ENCODE assay signal across 29 cellular contexts in the genomic region with DNA sequence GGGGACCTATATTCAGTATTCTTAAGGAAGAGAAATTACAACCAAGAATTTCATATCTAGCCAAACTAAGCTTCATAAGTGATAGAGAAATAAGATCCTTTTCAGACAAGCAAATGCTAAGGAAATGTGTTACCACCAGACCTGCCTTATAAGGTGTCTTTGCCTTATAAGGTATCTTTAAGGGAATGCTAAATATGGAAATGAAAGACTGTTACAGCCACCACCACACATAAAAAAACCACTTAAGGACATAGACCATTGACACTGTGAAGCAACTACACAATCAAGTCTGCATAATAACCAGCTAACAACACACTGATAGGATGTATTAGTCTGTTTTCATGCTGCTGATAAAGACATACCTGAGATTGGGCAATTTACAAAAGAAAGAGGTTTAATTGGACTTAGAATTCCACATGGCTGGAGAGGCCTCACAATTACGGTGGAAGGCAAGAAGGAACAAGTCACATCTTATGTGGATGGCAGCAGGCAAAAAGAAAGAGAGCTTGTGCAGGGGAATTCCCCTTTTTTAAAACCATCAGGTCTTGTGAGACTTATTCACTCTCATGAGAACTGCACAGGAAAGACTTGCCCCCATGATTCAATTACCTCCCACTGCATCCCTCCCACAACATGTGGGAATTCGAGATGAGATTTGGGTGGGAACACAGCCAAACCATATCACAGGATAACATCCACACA.
A peak's percentile ranks its signal among the peaks of the same experiment; 100 is the strongest.
DNase-seq lines count a peak whose midpoint lies in the region; ATAC-seq, FAIRE-seq and TF ChIP-seq lines count a peak whose summit lies in the region.
"Had no signal": no experiment of that assay in that cellular context is flagged by ENCODE, and none has a peak within 500 bp of the region (broad histone marks: within the 10 kb centered on the region; RNA-seq: fewer than 3 reads in every experiment).

No MANE protein-coding gene starts in this region.

- no peak overlapping the region for H3K27ac ChIP-seq in brain microvascular endothelial cell
- H3K27ac ChIP-seq in keratinocyte (ENCODE audit: control insufficient read depth, insufficient read depth, low read length), result no peak overlapping the region
- H3K27ac ChIP-seq: ascending aorta, esophagus muscularis mucosa, GM23248, SJCRH30, upper lobe of left lung, WERI-Rb-1 had no signal

- no peaks in the 10 kb centered on the region for H3K36me3 ChIP-seq in brain microvascular endothelial cell (replicated peaks)
- no peaks in the 10 kb centered on the region for H3K36me3 ChIP-seq in keratinocyte (ENCODE audit: control insufficient read depth in 2 of 2, extremely low read depth in 1 of 2, insufficient read depth in 2 of 2, low read length in 2 of 2)
- H3K36me3 ChIP-seq: ascending aorta, esophagus muscularis mucosa, SJCRH30, upper lobe of left lung, WERI-Rb-1 had no signal

- H2AFZ ChIP-seq in keratinocyte (ENCODE audit: control insufficient read depth, low read length), result peak overlapping the region; percentile 58
- H2AFZ ChIP-seq: GM23248 had no signal

- H4K20me1 ChIP-seq in keratinocyte (ENCODE audit: control insufficient read depth, extremely low read depth, insufficient read depth, low read length), result no peaks in the 10 kb centered on the region

- no peaks in the 10 kb centered on the region for H3K27me3 ChIP-seq in brain microvascular endothelial cell (replicated peaks)
- no peaks in the 10 kb centered on the region for H3K27me3 ChIP-seq in keratinocyte (ENCODE audit: control insufficient read depth, extremely low read depth, insufficient read depth, low read length)
- H3K27me3 ChIP-seq: ascending aorta, esophagus muscularis mucosa, SJCRH30, upper lobe of left lung had no signal

- dilution Hi-C loops in keratinocyte (cut with MboI; ENCODE audit: extremely low pct_ligation_motif_present, low sequenced_read_pairs), result no loop called here

- H3K4me3 ChIP-seq in brain microvascular endothelial cell (ENCODE audit: low read depth, low read length), result no peak overlapping the region
- H3K4me3 ChIP-seq in keratinocyte (ENCODE audit: control insufficient read depth in 2 of 3, extremely low read depth in 1 of 3, insufficient read depth in 2 of 3, low read depth in 1 of 3, low read length in 3 of 3), result no peak overlapping the region
- H3K4me3 ChIP-seq: ascending aorta, esophagus muscularis mucosa, GM23248, SJCRH30, upper lobe of left lung had no signal

- TF ChIP-seq CTCF in brain microvascular endothelial cell (IDR thresholded peaks at IDR 0.05; ENCODE audit: low read depth, low read length, missing control alignments) (no peak), keratinocyte (optimal IDR thresholded peaks at IDR 0.05 in 1 of 3, IDR thresholded peaks at IDR 0.05 in 1 of 3, conservative IDR thresholded peaks at IDR 0.05 in 1 of 3; ENCODE audit: extremely low read depth in 1 of 3, insufficient read depth in 2 of 3, low read length in 3 of 3) (no peak)

- in situ Hi-C loops in brain microvascular endothelial cell (cut with HindIII; ENCODE audit: low pct_ligation_motif_present, low sequenced_read_pairs), result no loop called here

- no peak overlapping the region for H3K4me2 ChIP-seq in keratinocyte (ENCODE audit: control insufficient read depth, extremely low read depth, insufficient read depth, low read depth, low read length)

- H3K79me2 ChIP-seq in keratinocyte (ENCODE audit: control insufficient read depth, insufficient read depth, low read length), result no peaks in the 10 kb centered on the region

- no peak overlapping the region for H3K9ac ChIP-seq in keratinocyte (ENCODE audit: control insufficient read depth, extremely low read depth, insufficient read depth, low read length)
- H3K9ac ChIP-seq: GM23248 had no signal

- H3K4me1 ChIP-seq in keratinocyte (ENCODE audit: control insufficient read depth, extremely low read depth, insufficient read depth, low read length), result peaks cover 18% of the 10 kb centered on the region
- H3K4me1 ChIP-seq: ascending aorta, esophagus muscularis mucosa, SJCRH30, upper lobe of left lung had no signal

- DNase-seq in brain microvascular endothelial cell (peak; percentile 1), keratinocyte (ENCODE audit: low read depth, low spot score) (peak; percentile 64), DMS79 (lab: John Stamatoyannopoulos, UW) (no peak), HTR-8/SVneo (ENCODE audit: insufficient read length, low spot score) (no peak), NCI-H1092 (lab: John Stamatoyannopoulos, UW) (no peak), putamen (ENCODE audit: low spot score) (no peak)
- DNase-seq: ACHN; activated CD4-positive, alpha-beta T cell treated with anti-CD3 and anti-CD28 coated beads for 48 hours; activated CD8-positive, alpha-beta memory T cell treated with anti-CD3 and anti-CD28 coated beads for 24 hours; activated T-cell treated with anti-CD3 and anti-CD28 coated beads for 4 hours; CD4-positive, alpha-beta memory T cell; cortex of kidney; foreskin melanocyte; GM23248; IMR-90; left colon; NCI-H146; NCI-H510A; nephron progenitor cell; SJCRH30; stimulated activated naive B cell treated with anti-CD40 and anti-IgM and Interleukin-4, amounts not matched to agents 10 μg/mL and 1 μg/mL and 100 μg/mL, for 72 hours; substantia nigra; T-cell; upper lobe of left lung; WERI-Rb-1 had no signal

- no peaks in the 10 kb centered on the region for H3K9me1 ChIP-seq in keratinocyte (ENCODE audit: control insufficient read depth, extremely low read depth, insufficient read depth, low read length)

- peak; percentile 62 for FAIRE-seq in keratinocyte (lab: Jason Lieb, UNC)
- FAIRE-seq in HTR-8/SVneo (lab: Jason Lieb, UNC), result no peak

- ATAC-seq in GM18870 (IDR thresholded peaks at IDR 0.05; ENCODE audit: unreplicated experiment) (peak; percentile 47), HG02884 (IDR thresholded peaks at IDR 0.05; ENCODE audit: unreplicated experiment) (peak; percentile 64)
- ATAC-seq: left colon; stimulated activated naive B cell treated with anti-CD40 and anti-IgM and Interleukin-4, amounts not matched to agents 10 μg/mL and 1 μg/mL and 100 μg/mL, for 72 hours; T-cell had no signal

- peaks cover 4% of the 10 kb centered on the region for H3K9me3 ChIP-seq in keratinocyte (ENCODE audit: control insufficient read depth, low read depth, low read length)
- H3K9me3 ChIP-seq: ascending aorta had no signal

Comparison
In these comparisons a context has a peak if more than half of its experiments do, and no peak if none do; other contexts are left out.
1. DNase-seq: peak in brain microvascular endothelial cell (single experiment) and keratinocyte (single experiment); none in DMS79 (single experiment), HTR-8/SVneo (single experiment), NCI-H1092 (single experiment) and putamen (single experiment).